21 cellular contexts compared by ENCODE assay signal in the genomic region with DNA sequence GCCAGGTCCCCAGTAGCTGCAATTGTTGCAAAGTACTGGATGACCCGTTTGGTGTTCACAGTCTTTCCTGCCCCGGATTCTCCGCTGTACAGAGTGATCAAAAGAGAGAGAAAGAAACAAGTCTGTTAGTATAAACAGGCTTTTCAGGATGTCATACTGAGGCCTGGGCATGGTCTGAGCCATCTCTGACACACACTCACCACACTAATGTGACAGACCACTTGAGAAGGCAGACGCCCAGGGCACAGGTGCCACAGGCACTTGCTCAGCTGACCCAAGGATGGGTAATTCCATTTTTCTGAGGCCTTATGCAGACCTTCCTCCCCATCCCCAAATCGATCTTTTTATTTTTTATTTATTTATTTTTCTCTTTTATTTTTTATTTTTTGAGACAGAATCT.
"Had no signal": no experiment of that assay in that cellular context is flagged by ENCODE, and none has a peak within 500 bp of the region (broad histone marks: within the 10 kb centered on the region; RNA-seq: fewer than 3 reads in every experiment).

No MANE protein-coding gene starts in this region.

- H3K27me3 Mint-ChIP-seq: IgD-negative memory B cell had no signal

- H3K4me3 Mint-ChIP-seq: IgD-negative memory B cell had no signal

- DNase-seq: Kasumi-1, MM.1S, NCI-H1092 treated with DMSO at 0.1 percent for 48 hours, NCI-H1436, NCI-H187, NCI-H2029, NCI-H2081 treated with DMSO at 0.1 percent for 48 hours, NCI-H2171, NCI-H226, NCI-H446, NCI-H510A, NCI-H524 treated with DMSO at 0.1 percent for 48 hours, NCI-H69, NCI-H774, RPMI8226, SHP77 had no signal

- ATAC-seq: HepG2, K562, SK-N-SH treated with all-trans-retinoic acid at 6 μM for 48 hours had no signal

- H3K27ac ChIP-seq: KMS-11 had no signal

- H3K27ac Mint-ChIP-seq: IgD-negative memory B cell had no signal

- H3K9me3 Mint-ChIP-seq: IgD-negative memory B cell had no signal

- H3K4me3 ChIP-seq: K562 had no signal
